21 cellular contexts compared by ENCODE assay signal in genomic region chrX:135481696-135482179, GRCh38. TPM values are rescaled to one million over a fixed set of nuclear protein-coding genes. Genes with fewer than 3 reads are reported as not detected.
"Had no signal": no experiment of that assay in that cellular context is flagged by ENCODE, and none has a peak within 500 bp of the region (broad histone marks: within the 10 kb centered on the region; RNA-seq: fewer than 3 reads in every experiment).

No MANE protein-coding gene starts in this region.

- H3K4me3 ChIP-seq: body of pancreas, esophagus squamous epithelium, left ventricle myocardium inferior, stomach, testis, upper lobe of left lung had no signal

- H3K27ac ChIP-seq: body of pancreas, esophagus squamous epithelium, left ventricle myocardium inferior, parathyroid adenoma, stomach, testis, upper lobe of left lung had no signal

- H3K4me1 ChIP-seq: body of pancreas, esophagus squamous epithelium, parathyroid adenoma, testis, upper lobe of left lung had no signal

- H3K36me3 ChIP-seq: esophagus squamous epithelium, left ventricle myocardium inferior, stomach, upper lobe of left lung had no signal

- DNase-seq: activated CD4-positive, alpha-beta T cell treated with anti-CD3 and anti-CD28 coated beads for 48 hours; activated CD8-positive, alpha-beta memory T cell treated with anti-CD3 and anti-CD28 coated beads, Interleukin-2, amount 50 U/mL, for 4 hours; activated CD8-positive, alpha-beta T cell treated with anti-CD3 and anti-CD28 coated beads, Interleukin-2, amount 10 ng/mL, durations not matched to agents 7 days and 5 days; activated effector memory CD4-positive, alpha-beta T cell treated with anti-CD3 and anti-CD28 coated beads, Interleukin-2, amount 50 U/mL, for 16 hours; activated T-cell treated with anti-CD3 and anti-CD28 coated beads, Interleukin-2, amount 50 U/mL, for 48 hours; amygdala; body of pancreas; central memory CD4-positive, alpha-beta T cell; cortex of kidney; effector CD8-positive, alpha-beta T cell; esophagus squamous epithelium; hippocampal formation; left ventricle myocardium inferior; naive B cell; stimulated activated CD4-positive, alpha-beta T cell treated with anti-CD3 and anti-CD28 coated beads, Interleukin-1b, Interleukin-23, amount 100 ng/mL, for 48 hours; stomach; testis; upper lobe of left lung had no signal

- FAIRE-seq: endothelial cell of umbilical vein had no signal

- H3K9me3 ChIP-seq: body of pancreas, esophagus squamous epithelium, left ventricle myocardium inferior, stomach, testis, upper lobe of left lung had no signal

- H3K27me3 ChIP-seq: body of pancreas, esophagus squamous epithelium, testis, upper lobe of left lung had no signal

RNA-seq across cellular contexts. Expression of gene SMIM10L2A, which starts 60.0 kb away (rescaled TPM):
- total RNA-seq: fibroblast of villous mesenchyme had no signal
